Comparison of ENCODE assay signal across 9 cellular contexts in genomic region chr22:20463324-20464095, GRCh38. TPM values are rescaled to one million over a fixed set of nuclear protein-coding genes. Genes with fewer than 3 reads are reported as not detected.
DNase-seq lines count a peak whose midpoint lies in the region; ATAC-seq and TF ChIP-seq lines count a peak whose summit lies in the region.
"Had no signal": no experiment of that assay in that cellular context is flagged by ENCODE, and none has a peak within 500 bp of the region (broad histone marks: within the 10 kb centered on the region; RNA-seq: fewer than 3 reads in every experiment).

No MANE protein-coding gene starts in this region.

- H3K4me1 Mint-ChIP-seq in activated CD4-positive, alpha-beta memory T cell treated with anti-CD3 and anti-CD28 coated beads, Interleukin-2, amount 10 ng/mL, durations not matched to agents 7 days and 5 days = peaks cover 49% of the 10 kb centered on the region

- ATAC-seq in left lobe of liver (peak; percentile 27), GM18505 (IDR thresholded peaks at IDR 0.05; ENCODE audit: unreplicated experiment) (no peak)

- POLR2A ChIA-PET in activated CD4-positive, alpha-beta memory T cell treated with anti-CD3 and anti-CD28 coated beads, Interleukin-2, amount 10 ng/mL, durations not matched to agents 7 days and 5 days (lab: Charles Lee) = interaction anchor here (0.9 to 3.5 kb wide), 22 partner anchors 9 to 519 kb away, joined by 3 to 57 read pairs (median 5); partner anchors contain the start of genes KLHL22, LZTR1, MED15 and TRMT2A

- H3K36me3 Mint-ChIP-seq in activated CD4-positive, alpha-beta memory T cell treated with anti-CD3 and anti-CD28 coated beads, Interleukin-2, amount 10 ng/mL, durations not matched to agents 7 days and 5 days (ENCODE audit: low read depth) = peaks cover 39% of the 10 kb centered on the region

- H3K9me3 Mint-ChIP-seq in activated CD4-positive, alpha-beta memory T cell treated with anti-CD3 and anti-CD28 coated beads, Interleukin-2, amount 10 ng/mL, durations not matched to agents 7 days and 5 days = no peaks in the 10 kb centered on the region

- CTCF ChIA-PET in activated CD4-positive, alpha-beta memory T cell treated with anti-CD3 and anti-CD28 coated beads, Interleukin-2, amount 10 ng/mL, durations not matched to agents 7 days and 5 days (lab: Charles Lee) = interaction anchor here (0.5 to 3.4 kb wide), 13 partner anchors 8 to 146 kb away, joined by 3 to 23 read pairs (median 5); partner anchors contain the start of genes KLHL22 and MED15

- TF ChIP-seq POLR2A in GM18505 (IDR thresholded peaks at IDR 0.05; ENCODE audit: borderline replicate concordance, extremely low read depth, insufficient read depth, insufficient read length) = no peak

- H3K4me3 Mint-ChIP-seq in activated CD4-positive, alpha-beta memory T cell treated with anti-CD3 and anti-CD28 coated beads, Interleukin-2, amount 10 ng/mL, durations not matched to agents 7 days and 5 days = peak overlapping the region; percentile 38

- peak overlapping the region; percentile 99 for H3K27ac Mint-ChIP-seq in activated CD4-positive, alpha-beta memory T cell treated with anti-CD3 and anti-CD28 coated beads, Interleukin-2, amount 10 ng/mL, durations not matched to agents 7 days and 5 days

- DNase-seq in CD1c-positive myeloid dendritic cell (ENCODE audit: extremely low spot score) (peak; percentile 63), LHCN-M2 (ENCODE audit: low read depth) (peak; percentile 9), left lobe of liver (ENCODE audit: low spot score) (no peak), Ammon's horn (ENCODE audit: low spot score) (no peak), dedifferentiated amniotic fluid mesenchymal stem cell (ENCODE audit: extremely low spot score) (no peak), DMS114 treated with DMSO at 0.1 percent for 48 hours (lab: John Stamatoyannopoulos, UW; ENCODE audit: unreplicated experiment) (no peak)
- peak; percentile 52 for DNase-seq in activated CD4-positive, alpha-beta memory T cell treated with anti-CD3 and anti-CD28 coated beads, Interleukin-2, amount 10 ng/mL, durations not matched to agents 7 days and 5 days
- DNase-seq: NCI-H1092 had no signal

- no peaks in the 10 kb centered on the region for H3K27me3 Mint-ChIP-seq in activated CD4-positive, alpha-beta memory T cell treated with anti-CD3 and anti-CD28 coated beads, Interleukin-2, amount 10 ng/mL, durations not matched to agents 7 days and 5 days

RNA-seq across cellular contexts. Expression of gene SCARF2, which starts 25.9 kb away (rescaled TPM):
- total RNA-seq in LHCN-M2 (2014; rRNA removed) = 13.3 and 18.0 TPM in 2 replicates
- polyA plus RNA-seq in LHCN-M2 (2012) = 16.2 TPM
- total RNA-seq in activated CD4-positive, alpha-beta memory T cell treated with anti-CD3 and anti-CD28 coated beads, Interleukin-2, amount 10 ng/mL, durations not matched to agents 7 days and 5 days = 1 to 10 TPM; 1.1 to 1.2 TPM
- total RNA-seq in left lobe of liver = 2.2 TPM

RNA-seq across cellular contexts. Expression of gene KLHL22, which starts 32.1 kb away (rescaled TPM):
- total RNA-seq in LHCN-M2 (2014; rRNA removed) (29.4 and 31.6 TPM in 2 replicates), left lobe of liver (13.3 TPM)
- polyA plus RNA-seq in LHCN-M2 (2012) = 18.9 TPM
- total RNA-seq in activated CD4-positive, alpha-beta memory T cell treated with anti-CD3 and anti-CD28 coated beads, Interleukin-2, amount 10 ng/mL, durations not matched to agents 7 days and 5 days = 10 to 100 TPM; 31.1 to 32.8 TPM

RNA-seq across cellular contexts. Expression of gene MED15, which starts 43.9 kb away (rescaled TPM):
- total RNA-seq in LHCN-M2 (2014; rRNA removed) (32.4 and 42.1 TPM in 2 replicates), left lobe of liver (26.2 TPM)
- 78.8 TPM for polyA plus RNA-seq in LHCN-M2 (2012)
- total RNA-seq in activated CD4-positive, alpha-beta memory T cell treated with anti-CD3 and anti-CD28 coated beads, Interleukin-2, amount 10 ng/mL, durations not matched to agents 7 days and 5 days = 100 to 1,000 TPM; 168 TPM

Comparison
In these comparisons a context has a peak if more than half of its experiments do, and no peak if none do; other contexts are left out.
1. DNase-seq: peak in CD1c-positive myeloid dendritic cell (single experiment), LHCN-M2 (single experiment) and activated CD4-positive, alpha-beta memory T cell treated with anti-CD3 and anti-CD28 coated beads, Interleukin-2, amount 10 ng/mL, durations not matched to agents 7 days and 5 days (single experiment); none in left lobe of liver (single experiment), Ammon's horn (single experiment), dedifferentiated amniotic fluid mesenchymal stem cell (single experiment) and DMS114 treated with DMSO at 0.1 percent for 48 hours (single experiment).